9 cellular contexts compared by ENCODE assay signal in genomic region chr6:137683886-137684285, GRCh38.
"Had no signal": no experiment of that assay in that cellular context is flagged by ENCODE, and none has a peak within 500 bp of the region (broad histone marks: within the 10 kb centered on the region; RNA-seq: fewer than 3 reads in every experiment).

No MANE protein-coding gene starts in this region.

- ATAC-seq: GM23338, HepG2 had no signal

- DNase-seq: H9, HCEC 1CT, KBM-7 had no signal

- H3K27ac Mint-ChIP-seq: GM23338, H9, IgD-negative memory B cell had no signal

- H3K27me3 Mint-ChIP-seq: IgD-negative memory B cell had no signal

- H3K4me2 ChIP-seq: GM23338 had no signal

- H3K27ac ChIP-seq: HL-60 had no signal

- H3K4me1 Mint-ChIP-seq: GM23338, H9 had no signal

- H3K36me3 Mint-ChIP-seq: IgD-negative memory B cell had no signal

- FAIRE-seq: H1, H54, HepG2 had no signal

- H2AFZ ChIP-seq: GM23338 had no signal

- H3K4me3 ChIP-seq: GM23338 had no signal

- H3K4me3 Mint-ChIP-seq: GM23338, H9 had no signal
